Comparison of ENCODE assay signal across 1 cellular context in the genomic region with DNA sequence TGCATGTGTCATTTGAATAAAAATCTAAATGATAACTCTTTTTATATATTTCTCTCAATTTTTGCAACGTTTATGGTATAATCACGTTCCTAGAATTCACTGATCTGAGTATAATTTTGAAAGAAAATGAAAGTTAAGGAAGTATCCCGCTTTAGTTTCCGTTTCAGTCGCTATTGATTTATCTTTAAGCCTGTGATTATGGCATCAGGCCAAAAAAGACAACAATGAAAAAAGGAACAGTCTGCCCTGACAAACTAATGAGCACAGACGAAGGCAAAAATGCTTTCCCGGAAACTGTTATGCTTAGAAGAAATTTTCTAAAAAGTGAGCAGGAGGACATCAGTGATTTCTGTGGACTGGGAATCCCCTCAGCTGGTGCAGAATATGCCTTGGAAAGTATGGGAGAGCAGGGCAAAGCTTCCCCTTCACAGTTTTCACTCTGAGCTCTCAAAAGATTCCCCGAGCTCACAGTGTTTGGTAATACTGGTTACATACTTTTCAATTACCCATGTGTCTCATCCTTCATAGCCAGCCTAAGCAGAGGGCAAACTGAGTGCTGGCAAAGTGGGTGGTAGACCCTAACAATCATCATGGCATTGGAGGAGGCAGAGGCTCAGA.
TF ChIP-seq lines count a peak whose summit lies in the region.

No MANE protein-coding gene starts in this region.

TF ChIP-seq in SK-N-SH, 30 proteins besides CTCF, POLR2A, EP300 and RAD21 (continued from another document):
- TF ChIP-seq NFIC (IDR thresholded peaks at IDR 0.05; ENCODE audit: borderline replicate concordance) (no peak; the same call in 1 of the 2 replicates), MEF2A (IDR thresholded peaks at IDR 0.05; ENCODE audit: borderline replicate concordance, low read depth) (no peak), CHD2 (IDR thresholded peaks at IDR 0.05; ENCODE audit: low read length, partially characterized antibody) (no peak), ELF1 (IDR thresholded peaks at IDR 0.05) (no peak), FOSL2 (IDR thresholded peaks at IDR 0.05; ENCODE audit: borderline replicate concordance, low read depth) (no peak), SMC3 (IDR thresholded peaks at IDR 0.05; ENCODE audit: low read depth, low read length) (no peak), TEAD4 (IDR thresholded peaks at IDR 0.05; ENCODE audit: borderline replicate concordance, insufficient read depth) (no peak), GABPA (IDR thresholded peaks at IDR 0.05; ENCODE audit: low read depth) (no peak)
- TF ChIP-seq, protein P1, sequence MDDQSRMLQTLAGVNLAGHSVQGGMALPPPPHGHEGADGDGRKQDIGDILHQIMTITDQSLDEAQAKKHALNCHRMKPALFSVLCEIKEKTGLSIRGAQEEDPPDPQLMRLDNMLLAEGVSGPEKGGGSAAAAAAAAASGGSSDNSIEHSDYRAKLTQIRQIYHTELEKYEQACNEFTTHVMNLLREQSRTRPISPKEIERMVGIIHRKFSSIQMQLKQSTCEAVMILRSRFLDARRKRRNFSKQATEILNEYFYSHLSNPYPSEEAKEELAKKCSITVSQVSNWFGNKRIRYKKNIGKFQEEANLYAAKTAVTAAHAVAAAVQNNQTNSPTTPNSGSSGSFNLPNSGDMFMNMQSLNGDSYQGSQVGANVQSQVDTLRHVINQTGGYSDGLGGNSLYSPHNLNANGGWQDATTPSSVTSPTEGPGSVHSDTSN (IDR thresholded peaks at IDR 0.05): no peak
